Comparison of ENCODE assay signal across 20 cellular contexts in the genomic region with DNA sequence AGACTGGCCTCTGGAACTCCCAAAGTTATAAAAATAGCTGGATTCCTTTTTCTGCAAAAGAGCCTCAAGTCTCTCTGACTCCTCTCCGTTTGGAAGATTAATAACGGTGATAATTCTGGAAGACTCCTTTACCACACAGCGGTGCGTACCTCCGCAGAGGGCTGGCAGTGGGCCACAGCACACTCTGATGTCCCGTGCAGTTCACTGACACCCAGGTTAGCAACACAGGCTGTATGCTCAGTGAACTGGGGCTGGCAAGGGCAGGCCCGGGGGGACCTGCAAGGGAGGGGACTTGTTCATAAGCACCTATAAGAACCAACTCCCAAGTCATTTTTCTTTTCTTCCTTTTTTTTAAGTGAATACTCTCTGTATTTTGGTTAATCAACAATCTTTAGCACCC.
DNase-seq lines count a peak whose midpoint lies in the region; ATAC-seq, FAIRE-seq and TF ChIP-seq lines count a peak whose summit lies in the region.
"Had no signal": no experiment of that assay in that cellular context is flagged by ENCODE, and none has a peak within 500 bp of the region (broad histone marks: within the 10 kb centered on the region; RNA-seq: fewer than 3 reads in every experiment).

No MANE protein-coding gene starts in this region.

- no peak overlapping the region for H2AFZ ChIP-seq in HepG2 (ENCODE audit: low read length)

- no peak for TF ChIP-seq POLR2A in HepG2 (IDR thresholded peaks at IDR 0.05; ENCODE audit: insufficient read depth in 1 of 2, low read depth in 2 of 2, low read length in 2 of 2)

- POLR2A ChIA-PET in HepG2 (lab: Yijun Ruan, JAX), result no interaction called here

- H3K36me3 ChIP-seq in liver (ENCODE audit: control insufficient read depth in 4 of 4, insufficient read depth in 3 of 4, low read depth in 1 of 4, low read length in 3 of 4) (no peaks in the 10 kb centered on the region), HepG2 (replicated peaks in 1 of 2; ENCODE audit: control insufficient read depth in 1 of 2, insufficient read depth in 2 of 2, low read length in 2 of 2) (no peaks in the 10 kb centered on the region)
- H3K36me3 ChIP-seq: BLaER1 treated with 17β-estradiol and CSF1 and Interleukin-3, amounts not matched to agents 10 nM and 100 nM; Peyer's patch had no signal

- WGBS in liver, result 40% methylated on average over 7 of the region's 7 CpGs
- WGBS in HepG2 (ENCODE audit: low lambda C conversion rate), result 55% methylated on average over 7 of the region's 7 CpGs

- intact Hi-C loops in HepG2 (cut with micrococcal nuclease; ENCODE audit: unreplicated experiment), result loop anchor here (10.0 kb wide), 1 partner anchor 132 kb away; no protein-coding TSS in a partner anchor

- H4K20me1 ChIP-seq in HepG2 (ENCODE audit: insufficient read depth, low read length), result no peaks in the 10 kb centered on the region
- H4K20me1 ChIP-seq: BLaER1 treated with 17β-estradiol and CSF1 and Interleukin-3, amounts not matched to agents 10 nM and 100 nM had no signal

- H3K27me3 ChIP-seq in liver (ENCODE audit: control insufficient read depth in 4 of 4, insufficient read depth in 4 of 4, low read length in 3 of 4), result no peaks in the 10 kb centered on the region
- peaks cover 0 to 4% of the 10 kb centered on the region in 2 experiments; a peak in 1 of 5 replicates for H3K27me3 ChIP-seq in HepG2 (ENCODE audit: control insufficient read depth in 1 of 2, insufficient read depth in 2 of 2, low read length in 2 of 2)
- H3K27me3 ChIP-seq in layer of hippocampus (ENCODE audit: control insufficient read depth, insufficient read depth, low read length), result no peaks in the 10 kb centered on the region
- H3K27me3 ChIP-seq: BLaER1 treated with 17β-estradiol and CSF1 and Interleukin-3, amounts not matched to agents 10 nM and 100 nM; MG63; Peyer's patch had no signal

- no peak overlapping the region for H3K4me2 ChIP-seq in HepG2 (ENCODE audit: low read depth, low read length)
- H3K4me2 ChIP-seq: BLaER1 treated with 17β-estradiol and CSF1 and Interleukin-3, amounts not matched to agents 10 nM and 100 nM had no signal

- TF ChIP-seq CTCF in liver (IDR thresholded peaks at IDR 0.05; ENCODE audit: low read depth, low read length, missing input control) (no peak), HepG2 (CRISPR knock-in tag; IDR thresholded peaks at IDR 0.05) (no peak)

- DNase-seq in HepG2 (ENCODE audit: low spot score) (no peak), retina (peak; percentile 27), MV-4-11 (lab: John Stamatoyannopoulos, UW) (no peak), NCI-H748 (lab: John Stamatoyannopoulos, UW; ENCODE audit: unreplicated experiment) (no peak)
- no peak for DNase-seq in stimulated activated CD4-positive, alpha-beta T cell treated with anti-CD3 and anti-CD28 coated beads, Interleukin-1b, Interleukin-23, amount 100 ng/mL, for 48 hours
- DNase-seq: GOT3; Kasumi-1; MG63; NCI-H1092; NCI-H146; NCI-H2081; NCI-H446 treated with DMSO at 0.1 percent for 48 hours; NK-92 treated with Interleukin-12 subunit alpha and Interleukin-12 subunit beta, amount 100 ng/mL, for 24 hours; Peyer's patch; SIG-M5 had no signal

- ATAC-seq in HepG2, result no peak

- no peak for FAIRE-seq in HepG2 (lab: Jason Lieb, UNC)
- FAIRE-seq: D721Med, GM12891 had no signal

- no peak for TF ChIP-seq EP300 in HepG2 (IDR thresholded peaks at IDR 0.05; ENCODE audit: low read depth in 2 of 2, low read length in 2 of 2)
- no peak for TF ChIP-seq EP300 in HepG2 (CRISPR knock-in tag; IDR thresholded peaks at IDR 0.05; ENCODE audit: borderline replicate concordance)

- H3K9ac ChIP-seq in liver (ENCODE audit: low read depth in 1 of 2, low read length in 2 of 2), result no peak overlapping the region
- H3K9ac ChIP-seq in HepG2 (ENCODE audit: insufficient read depth, low read depth, low read length), result no peak overlapping the region
- H3K9ac ChIP-seq: BLaER1 treated with 17β-estradiol and CSF1 and Interleukin-3, amounts not matched to agents 10 nM and 100 nM had no signal

- CTCF ChIA-PET in HepG2 (lab: Yijun Ruan, JAX; ENCODE audit: low intra/inter-chr PET ratio, low total read pairs), result no interaction called here

- peak overlapping the region in 1 of 2 donors; percentile 38 for H3K27ac ChIP-seq in liver (ENCODE audit: low read depth in 1 of 2, low read length in 2 of 2)
- H3K27ac ChIP-seq in HepG2 (ENCODE audit: extremely low read length, insufficient read depth, low read length), result no peak overlapping the region
- peak overlapping the region; percentile 67 for H3K27ac ChIP-seq in layer of hippocampus (ENCODE audit: low read depth, low read length)
- H3K27ac ChIP-seq: BLaER1 treated with 17β-estradiol and CSF1 and Interleukin-3, amounts not matched to agents 10 nM and 100 nM; Peyer's patch had no signal

- in situ Hi-C loops in HepG2 (cut with HindIII; ENCODE audit: extremely low pct_ligation_motif_present, low pct_unique_long_range_greater_than_20kb), result no loop called here

- H3K4me3 ChIP-seq in liver (ENCODE audit: low read depth in 1 of 3, low read length in 3 of 3) (peak overlapping the region in 1 of 3 donors; percentile 18), HepG2 (replicated peaks in 1 of 3; ENCODE audit: insufficient read depth in 1 of 3, low read depth in 2 of 3, low read length in 3 of 3) (no peak overlapping the region)
- H3K4me3 ChIP-seq: BLaER1 treated with 17β-estradiol and CSF1 and Interleukin-3, amounts not matched to agents 10 nM and 100 nM; MG63; Peyer's patch had no signal

- H3K4me1 ChIP-seq in liver (ENCODE audit: control insufficient read depth in 4 of 4, insufficient read depth in 4 of 4, low read length in 3 of 4), result peaks cover 0 to 24% (median 19%) of the 10 kb centered on the region in 4 donors
- H3K4me1 ChIP-seq in HepG2 (ENCODE audit: insufficient read depth, low read length), result no peaks in the 10 kb centered on the region
- H3K4me1 ChIP-seq: BLaER1 treated with 17β-estradiol and CSF1 and Interleukin-3, amounts not matched to agents 10 nM and 100 nM; Peyer's patch had no signal

- TF ChIP-seq RAD21 in liver (IDR thresholded peaks at IDR 0.05) (no peak), HepG2 (CRISPR knock-in tag; IDR thresholded peaks at IDR 0.05) (no peak)

- BruUV-seq in HepG2 (replicated peaks; lab: Mats Ljungman, UMichigan), result no TSS peak

- no peaks in the 10 kb centered on the region for H3K79me2 ChIP-seq in HepG2 (ENCODE audit: insufficient read depth, low read length)

- H3K9me3 ChIP-seq in liver (ENCODE audit: control insufficient read depth in 4 of 4, low read length in 3 of 4) (no peaks in the 10 kb centered on the region), HepG2 (ENCODE audit: low read length) (no peaks in the 10 kb centered on the region)
- H3K9me3 ChIP-seq: BLaER1 treated with 17β-estradiol and CSF1 and Interleukin-3, amounts not matched to agents 10 nM and 100 nM; Peyer's patch had no signal

TF ChIP-seq in liver, 16 proteins besides CTCF, POLR2A, EP300 and RAD21 (continues in another document):
- TF ChIP-seq ZBTB33 (IDR thresholded peaks at IDR 0.05), result no peak
- TF ChIP-seq HNF4A (conservative IDR thresholded peaks at IDR 0.05), result peak; percentile 54 to 58
- no peak for TF ChIP-seq FOXA1 (IDR thresholded peaks at IDR 0.05)
- peak; percentile 47 for TF ChIP-seq SP1 (IDR thresholded peaks at IDR 0.05)

TF ChIP-seq in HepG2, 621 proteins besides CTCF, POLR2A, EP300 and RAD21 (continues in another document):
- no peak for TF ChIP-seq SNRNP70 (IDR thresholded peaks at IDR 0.05; ENCODE audit: low read depth, low read length)
- TF ChIP-seq ZFP36L2 (CRISPR knock-in tag; IDR thresholded peaks at IDR 0.05), result no peak
- no peak for TF ChIP-seq ZNF564 (CRISPR knock-in tag; IDR thresholded peaks at IDR 0.05)
- TF ChIP-seq SPEN (CRISPR knock-in tag; IDR thresholded peaks at IDR 0.05; ENCODE audit: low read depth), result no peak
- TF ChIP-seq TRIM24 (CRISPR knock-in tag; IDR thresholded peaks at IDR 0.05), result no peak
- no peak for TF ChIP-seq TBX2 (CRISPR knock-in tag; IDR thresholded peaks at IDR 0.05; ENCODE audit: borderline replicate concordance)
- no peak for TF ChIP-seq ZBTB49 (CRISPR knock-in tag; IDR thresholded peaks at IDR 0.05; ENCODE audit: borderline replicate concordance)
